In genomic region chr2:81483254-81483653, GRCh38 we compare ENCODE assay signal across 27 cellular contexts.
"Had no signal": no experiment of that assay in that cellular context is flagged by ENCODE, and none has a peak within 500 bp of the region (broad histone marks: within the 10 kb centered on the region; RNA-seq: fewer than 3 reads in every experiment).

No MANE protein-coding gene starts in this region.

- H3K4me2 ChIP-seq: neural progenitor cell had no signal

- H3K9me3 ChIP-seq: ovary, right lobe of liver, sigmoid colon, testis, vagina had no signal

- FAIRE-seq: small intestine, urothelium cell line had no signal

- H3K4me3 ChIP-seq: neural progenitor cell, ovary, psoas muscle, right lobe of liver, sigmoid colon, suprapubic skin, testis, tibial artery, upper lobe of left lung, vagina had no signal

- H2AFZ ChIP-seq: neural progenitor cell, parathyroid adenoma had no signal

- DNase-seq: natural killer cell; occipital lobe; ovary; posterior cingulate gyrus; psoas muscle; right cardiac atrium; right lobe of liver; sigmoid colon; small intestine; stimulated activated CD4-positive, alpha-beta T cell treated with anti-CD3 and anti-CD28 coated beads, Interleukin-15, amount 100 ng/mL, for 24 hours; stimulated activated CD4-positive, alpha-beta T cell treated with anti-CD3 and anti-CD28 coated beads, Interleukin-4, amount 100 ng/mL, for 1 hour; stimulated activated CD4-positive, alpha-beta T cell treated with anti-CD3 and anti-CD28 coated beads, Interleukin-4, amount 100 ng/mL, for 4 hours; stimulated activated CD8-positive, alpha-beta memory T cell treated with anti-CD3 and anti-CD28 coated beads, Interleukin-4, amount 100 ng/mL, for 48 hours; stimulated activated naive CD4-positive, alpha-beta T cell; stimulated activated naive CD8-positive, alpha-beta T cell treated with anti-CD3 and anti-CD28 coated beads, Interleukin-15, amount 100 ng/mL, for 72 hours; stimulated activated naive CD8-positive, alpha-beta T cell treated with anti-CD3 and anti-CD28 coated beads, Interleukin-15, Interleukin-2, amounts not matched to agents 100 U/mL and 50 U/mL, for 24 hours; substantia nigra; testis; tibial artery; trophoblast cell; upper lobe of left lung had no signal

- H3K9ac ChIP-seq: neural progenitor cell, parathyroid adenoma had no signal

- ATAC-seq: natural killer cell; psoas muscle; right cardiac atrium; right lobe of liver; stimulated activated memory B cell treated with anti-CD40 and anti-IgM and Interleukin-4, amounts not matched to agents 10 μg/mL and 1 μg/mL and 100 μg/mL, for 72 hours; stimulated activated naive CD8-positive, alpha-beta T cell treated with anti-CD3 and anti-CD28 coated beads, Interleukin-15, amount 100 ng/mL, for 72 hours; stimulated activated naive CD8-positive, alpha-beta T cell treated with anti-CD3 and anti-CD28 coated beads, Interleukin-15, Interleukin-2, amounts not matched to agents 100 U/mL and 50 U/mL, for 24 hours had no signal

- H3K27me3 ChIP-seq: neural progenitor cell, ovary, right lobe of liver, sigmoid colon, suprapubic skin, testis, tibial artery, upper lobe of left lung, vagina had no signal

- H3K79me2 ChIP-seq: parathyroid adenoma had no signal

- H3K36me3 ChIP-seq: neural progenitor cell, ovary, right lobe of liver, sigmoid colon, suprapubic skin, tibial artery, upper lobe of left lung, vagina had no signal

- H3K4me1 ChIP-seq: neural progenitor cell, parathyroid adenoma, psoas muscle, right lobe of liver, sigmoid colon, suprapubic skin, testis, tibial artery, upper lobe of left lung, vagina had no signal

- H3K27ac ChIP-seq: neural progenitor cell, ovary, parathyroid adenoma, psoas muscle, right lobe of liver, sigmoid colon, suprapubic skin, testis, tibial artery, upper lobe of left lung, vagina had no signal
